ENCODE assay signal across 15 cellular contexts in genomic region chrX:29661290-29661689, GRCh38.
A peak's percentile ranks its signal among the peaks of the same experiment; 100 is the strongest.
DNase-seq lines count a peak whose midpoint lies in the region; TF ChIP-seq lines count a peak whose summit lies in the region.
"Had no signal": no experiment of that assay in that cellular context is flagged by ENCODE, and none has a peak within 500 bp of the region (broad histone marks: within the 10 kb centered on the region; RNA-seq: fewer than 3 reads in every experiment).

No MANE protein-coding gene starts in this region.

- H3K9me3 Mint-ChIP-seq in endodermal cell = no peaks in the 10 kb centered on the region

- no peaks in the 10 kb centered on the region for H3K27me3 ChIP-seq in hepatocyte
- no peaks in the 10 kb centered on the region for H3K27me3 ChIP-seq in endodermal cell (ENCODE audit: control insufficient read depth, insufficient read depth, low read length, poor library complexity, severe bottlenecking)
- H3K27me3 ChIP-seq: thyroid gland had no signal

- H3K9me2 ChIP-seq in hepatocyte (replicated peaks; ENCODE audit: insufficient read depth) = peaks cover 4% of the 10 kb centered on the region

- H3K9me3 ChIP-seq in hepatocyte (ENCODE audit: low read depth) (no peaks in the 10 kb centered on the region), endodermal cell (ENCODE audit: control insufficient read depth, low read length) (no peaks in the 10 kb centered on the region)
- H3K9me3 ChIP-seq: thyroid gland had no signal

- no peak overlapping the region for H3K4me2 ChIP-seq in hepatocyte

- no peaks in the 10 kb centered on the region for H3K4me1 Mint-ChIP-seq in endodermal cell

- H3K36me3 Mint-ChIP-seq in endodermal cell (ENCODE audit: low read depth) = no peaks in the 10 kb centered on the region
- H3K36me3 Mint-ChIP-seq: mesothelial cell of epicardium had no signal

- H3K4me1 ChIP-seq in hepatocyte (ENCODE audit: insufficient read depth) (no peaks in the 10 kb centered on the region), endodermal cell (ENCODE audit: control insufficient read depth, insufficient read depth, low read length) (no peaks in the 10 kb centered on the region)
- H3K4me1 ChIP-seq: parathyroid adenoma, thyroid gland had no signal

- H3K27ac ChIP-seq in hepatocyte (peak overlapping the region; percentile 18), endodermal cell (ENCODE audit: low read depth, low read length) (no peak overlapping the region)
- H3K27ac ChIP-seq: parathyroid adenoma, thyroid gland had no signal

- no peaks in the 10 kb centered on the region for H4K20me1 ChIP-seq in hepatocyte (ENCODE audit: insufficient read depth, poor library complexity, severe bottlenecking)

- TF ChIP-seq CTCF in cardiac fibroblast (IDR thresholded peaks at IDR 0.05; ENCODE audit: low read depth, low read length) = no peak
- no peak for TF ChIP-seq CTCF in hepatocyte (IDR thresholded peaks at IDR 0.05; ENCODE audit: poor library complexity)
- no peak for TF ChIP-seq CTCF in endodermal cell (conservative IDR thresholded peaks at IDR 0.05)

- no peaks in the 10 kb centered on the region for H3K36me3 ChIP-seq in hepatocyte (replicated peaks; ENCODE audit: insufficient read depth, low read depth)
- H3K36me3 ChIP-seq in endodermal cell (ENCODE audit: control insufficient read depth, insufficient read depth, low read length) = no peaks in the 10 kb centered on the region
- H3K36me3 ChIP-seq: thyroid gland had no signal

- DNase-seq in COLO829 (ENCODE audit: low spot score) (peak; percentile 18), OCI-M1 (lab: John Stamatoyannopoulos, UW) (peak; percentile 63), cardiac fibroblast (ENCODE audit: low read depth in 2 of 2) (peak; percentile 45 to 53), hepatocyte (ENCODE audit: low spot score) (no peak), mesenteric fat pad (ENCODE audit: low spot score) (no peak), endodermal cell (no peak), SIG-M5 treated with dmso at 0.1 percent for 504 hours (lab: John Stamatoyannopoulos, UW; ENCODE audit: unreplicated experiment) (no peak), NCI-H2081 (lab: John Stamatoyannopoulos, UW) (no peak)
- DNase-seq: central memory CD4-positive, alpha-beta T cell; erythroblast; NK-92 treated with Interleukin-12 subunit alpha and Interleukin-12 subunit beta, amount 100 ng/mL, for 24 hours; stimulated activated CD4-positive, alpha-beta T cell treated with anti-CD3 and anti-CD28 coated beads, Interleukin-12 subunit alpha, Interleukin-12 subunit beta, amount 100 ng/mL, for 4 hours; thyroid gland had no signal

- no peak overlapping the region for H3K9ac ChIP-seq in endodermal cell (ENCODE audit: extremely low read depth, low read length, poor library complexity, severe bottlenecking)
- H3K9ac ChIP-seq: parathyroid adenoma had no signal

- H3K4me3 ChIP-seq in cardiac fibroblast (replicated peaks in 1 of 2; ENCODE audit: low read depth in 2 of 2, low read length in 2 of 2) = no peak overlapping the region
- no peak overlapping the region for H3K4me3 ChIP-seq in hepatocyte
- H3K4me3 ChIP-seq in endodermal cell (ENCODE audit: low read length) = no peak overlapping the region
- H3K4me3 ChIP-seq: thyroid gland had no signal

- no peak overlapping the region for H3K27ac Mint-ChIP-seq in endodermal cell

- no peak overlapping the region for H3K4me3 Mint-ChIP-seq in endodermal cell
- H3K4me3 Mint-ChIP-seq: mesothelial cell of epicardium had no signal

- no peaks in the 10 kb centered on the region for H3K79me2 ChIP-seq in hepatocyte
- H3K79me2 ChIP-seq: parathyroid adenoma had no signal

- H2AFZ ChIP-seq in hepatocyte = no peak overlapping the region
- H2AFZ ChIP-seq: parathyroid adenoma had no signal

- no peaks in the 10 kb centered on the region for H3K27me3 Mint-ChIP-seq in endodermal cell (ENCODE audit: insufficient read depth)

Comparison
In these comparisons a context has a peak if more than half of its experiments do, and no peak if none do; other contexts are left out.
1. DNase-seq: peak in COLO829 (single experiment), OCI-M1 (single experiment) and cardiac fibroblast (2 of 2); none in hepatocyte (single experiment), mesenteric fat pad (single experiment), endodermal cell (single experiment), SIG-M5 treated with dmso at 0.1 percent for 504 hours (single experiment) and NCI-H2081 (0 of 2).